Comparison of ENCODE assay signal across 13 cellular contexts in genomic region chrY:16668402-16668801, GRCh38.
"Had no signal": no experiment of that assay in that cellular context is flagged by ENCODE, and none has a peak within 500 bp of the region (broad histone marks: within the 10 kb centered on the region; RNA-seq: fewer than 3 reads in every experiment).

No MANE protein-coding gene starts in this region.

- H3K27ac Mint-ChIP-seq: activated naive CD8-positive, alpha-beta T cell; dendritic cell treated with granulocyte-macrophage colony-stimulating factor and Interleukin-4, amounts not matched to agents 40 ng/mL and 50 ng/mL, for 4 days; mesothelial cell of epicardium; natural killer cell treated with Interleukin-12 subunit alpha and Interleukin-12 subunit beta and Interleukin-15 and Interleukin-18, amount 100 ng/mL, for 72 hours; T-helper 17 cell had no signal

- H3K9me3 ChIP-seq: gastrocnemius medialis, heart left ventricle, left lung had no signal

- H3K27me3 ChIP-seq: gastrocnemius medialis, heart left ventricle, left lung had no signal

- H3K4me1 ChIP-seq: gastrocnemius medialis, heart left ventricle, left lung had no signal

- ATAC-seq: gastrocnemius medialis; heart left ventricle; left lung; natural killer cell treated with Interleukin-12 subunit alpha and Interleukin-12 subunit beta and Interleukin-15 and Interleukin-18, amount 100 ng/mL, for 72 hours; T-helper 17 cell had no signal

- H3K36me3 Mint-ChIP-seq: activated naive CD8-positive, alpha-beta T cell; mesothelial cell of epicardium; natural killer cell treated with Interleukin-12 subunit alpha and Interleukin-12 subunit beta and Interleukin-15 and Interleukin-18, amount 100 ng/mL, for 72 hours had no signal

- DNase-seq: activated CD4-positive, alpha-beta T cell treated with anti-CD3 and anti-CD28 coated beads, Interleukin-2, amount 50 U/mL, for 48 hours; effector memory CD4-positive, alpha-beta T cell; gastrocnemius medialis; heart left ventricle; kidney; left lung; stimulated activated naive CD4-positive, alpha-beta T cell; T-helper 17 cell; WERI-Rb-1 had no signal

- H3K27me3 Mint-ChIP-seq: activated naive CD8-positive, alpha-beta T cell; dendritic cell treated with granulocyte-macrophage colony-stimulating factor and Interleukin-4, amounts not matched to agents 40 ng/mL and 50 ng/mL, for 4 days; natural killer cell treated with Interleukin-12 subunit alpha and Interleukin-12 subunit beta and Interleukin-15 and Interleukin-18, amount 100 ng/mL, for 72 hours; T-helper 17 cell had no signal

- H3K9me3 Mint-ChIP-seq: dendritic cell treated with granulocyte-macrophage colony-stimulating factor and Interleukin-4, amounts not matched to agents 40 ng/mL and 50 ng/mL, for 4 days; mesothelial cell of epicardium; natural killer cell treated with Interleukin-12 subunit alpha and Interleukin-12 subunit beta and Interleukin-15 and Interleukin-18, amount 100 ng/mL, for 72 hours had no signal

- H3K4me3 Mint-ChIP-seq: activated naive CD8-positive, alpha-beta T cell; dendritic cell treated with granulocyte-macrophage colony-stimulating factor and Interleukin-4, amounts not matched to agents 40 ng/mL and 50 ng/mL, for 4 days; mesothelial cell of epicardium; natural killer cell treated with Interleukin-12 subunit alpha and Interleukin-12 subunit beta and Interleukin-15 and Interleukin-18, amount 100 ng/mL, for 72 hours; T-helper 17 cell had no signal

- H3K27ac ChIP-seq: gastrocnemius medialis, heart left ventricle, left lung, WERI-Rb-1 had no signal

- H3K4me1 Mint-ChIP-seq: mesothelial cell of epicardium, T-helper 17 cell had no signal
